In the genomic region with DNA sequence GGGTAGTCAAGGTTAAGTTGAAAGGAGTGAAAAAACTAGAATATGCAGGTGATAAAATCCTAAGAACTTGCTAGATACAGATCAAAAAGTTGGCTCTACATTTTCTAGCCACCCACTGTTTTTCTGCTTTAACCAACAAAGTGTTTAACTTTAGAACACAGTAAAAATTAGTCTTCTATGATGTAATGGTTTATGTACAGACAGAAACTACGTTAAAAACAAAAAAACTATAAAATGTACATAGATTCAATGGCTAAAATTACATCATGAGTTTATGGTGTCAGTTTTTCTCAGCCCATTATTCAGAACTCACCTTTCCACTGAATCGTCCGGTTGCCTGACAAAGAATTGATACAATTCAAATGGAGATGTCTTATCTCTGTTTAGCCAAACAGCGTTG, we compare ENCODE assay signal across 9 cellular contexts. TPM values are rescaled to one million over a fixed set of nuclear protein-coding genes. Genes with fewer than 3 reads are reported as not detected.
DNase-seq lines count a peak whose midpoint lies in the region; TF ChIP-seq lines count a peak whose summit lies in the region.
"Had no signal": no experiment of that assay in that cellular context is flagged by ENCODE, and none has a peak within 500 bp of the region (broad histone marks: within the 10 kb centered on the region; RNA-seq: fewer than 3 reads in every experiment).

No MANE protein-coding gene starts in this region.

- TF ChIP-seq CTCF in GM12865 (IDR thresholded peaks at IDR 0.05; ENCODE audit: insufficient read depth, low read depth, low read length, missing control alignments) (no peak), OCI-LY3 (IDR thresholded peaks at IDR 0.05; ENCODE audit: low read depth, low read length) (no peak), osteocyte (IDR thresholded peaks at IDR 0.05) (no peak)

- H3K4me3 Mint-ChIP-seq in osteocyte (ENCODE audit: unreplicated experiment), result peak overlapping the region; percentile 90

- H3K9me3 Mint-ChIP-seq in osteocyte (ENCODE audit: unreplicated experiment), result no peaks in the 10 kb centered on the region

- no peaks in the 10 kb centered on the region for H3K27me3 Mint-ChIP-seq in osteocyte (ENCODE audit: unreplicated experiment)

- in situ Hi-C loops in ACHN (cut with HindIII; ENCODE audit: low pct_ligation_motif_present, low pct_unique_long_range_greater_than_20kb, low sequenced_read_pairs), result loop anchor here (25.0 kb wide), 1 partner anchor 184 kb away; no protein-coding TSS in a partner anchor

- H3K36me3 ChIP-seq in OCI-LY3 (replicated peaks; ENCODE audit: low read depth, low read length) (peaks cover 42% of the 10 kb centered on the region), endocrine pancreas (ENCODE audit: control insufficient read depth, insufficient read depth, low read length) (peaks cover 3% of the 10 kb centered on the region)
- H3K36me3 ChIP-seq: ovary had no signal

- H4K20me1 ChIP-seq in OCI-LY3 (ENCODE audit: insufficient read depth, low read length), result no peaks in the 10 kb centered on the region

- H3K4me1 ChIP-seq in OCI-LY3 (ENCODE audit: low read length), result peaks cover 9% of the 10 kb centered on the region
- H3K4me1 ChIP-seq in endocrine pancreas (ENCODE audit: control insufficient read depth, insufficient read depth, low read length), result peaks cover 10% of the 10 kb centered on the region

- peaks cover 20% of the 10 kb centered on the region for H3K4me1 Mint-ChIP-seq in osteocyte (ENCODE audit: unreplicated experiment)

- H3K36me3 Mint-ChIP-seq in osteocyte (ENCODE audit: unreplicated experiment), result peaks cover 26% of the 10 kb centered on the region

- no peak overlapping the region for H2AFZ ChIP-seq in OCI-LY3 (ENCODE audit: low read depth, low read length)

- DNase-seq in GM12865 (ENCODE audit: low read depth), result no peak
- DNase-seq in osteocyte (ENCODE audit: extremely low spot score, unreplicated experiment), result no peak
- no peak for DNase-seq in GDM1 (lab: John Stamatoyannopoulos, UW)
- no peak for DNase-seq in ACHN
- DNase-seq in foreskin melanocyte, result no peak
- DNase-seq: NCI-H510A, ovary had no signal

- peak overlapping the region; percentile 88 for H3K4me3 ChIP-seq in GM12865 (ENCODE audit: low read depth, low read length)
- peak overlapping the region; percentile 93; the same call in 1 of the 2 replicates for H3K4me3 ChIP-seq in OCI-LY3 (ENCODE audit: low read length)
- H3K4me3 ChIP-seq in endocrine pancreas (ENCODE audit: control insufficient read depth, insufficient read depth, low read length), result peak overlapping the region; percentile 92
- H3K4me3 ChIP-seq: ovary had no signal

- peaks cover 35% of the 10 kb centered on the region for H3K79me2 ChIP-seq in OCI-LY3 (ENCODE audit: low read length)

- no peak overlapping the region for H3K9ac ChIP-seq in OCI-LY3 (ENCODE audit: low read length)
- H3K9ac ChIP-seq in endocrine pancreas (ENCODE audit: control insufficient read depth, insufficient read depth, low read length), result peak overlapping the region; percentile 40

- no peak overlapping the region for H3K27ac Mint-ChIP-seq in osteocyte (ENCODE audit: unreplicated experiment)

- H3K27me3 ChIP-seq in OCI-LY3 (ENCODE audit: low read depth, low read length) (peaks cover 4% of the 10 kb centered on the region; the same call in 1 of the 2 replicates), endocrine pancreas (ENCODE audit: control insufficient read depth, insufficient read depth, low read length) (no peaks in the 10 kb centered on the region)
- H3K27me3 ChIP-seq: ovary had no signal

- no peak overlapping the region for H3K27ac ChIP-seq in OCI-LY3 (ENCODE audit: low read length)
- H3K27ac ChIP-seq: ovary had no signal

- H3K4me2 ChIP-seq in OCI-LY3 (ENCODE audit: low read length), result peak overlapping the region; percentile 95

- H3K9me3 ChIP-seq in OCI-LY3 (ENCODE audit: insufficient read depth, low read length), result no peaks in the 10 kb centered on the region
- no peaks in the 10 kb centered on the region for H3K9me3 ChIP-seq in endocrine pancreas (ENCODE audit: control insufficient read depth, low read length)
- H3K9me3 ChIP-seq: ovary had no signal

RNA-seq across cellular contexts. Expression of a gene that starts 2.1 kb away (rescaled TPM):
- total RNA-seq in osteocyte, result 13.6 and 16.3 TPM in 2 replicates
